In genomic region chr11:6418199-6418957, GRCh38 we compare ENCODE assay signal across 8 cellular contexts. TPM values are rescaled to one million over a fixed set of nuclear protein-coding genes. Genes with fewer than 3 reads are reported as not detected.
DNase-seq lines count a peak whose midpoint lies in the region; ATAC-seq and FAIRE-seq lines count a peak whose summit lies in the region.

No MANE protein-coding gene starts in this region.

- no peaks in the 10 kb centered on the region for H3K27me3 ChIP-seq in naive thymus-derived CD4-positive, alpha-beta T cell (ENCODE audit: control insufficient read depth in 2 of 2, insufficient read depth in 2 of 2, low read length in 2 of 2)

- peaks cover 3% of the 10 kb centered on the region for H3K36me3 Mint-ChIP-seq in effector memory CD8-positive, alpha-beta T cell (ENCODE audit: insufficient read depth)
- peaks cover 0 to under 1% (median 0%) of the 10 kb centered on the region in 5 donors for H3K36me3 Mint-ChIP-seq in naive thymus-derived CD4-positive, alpha-beta T cell

- FAIRE-seq in HTR-8/SVneo (lab: Jason Lieb, UNC): peak; percentile 58

- H3K4me1 ChIP-seq in naive thymus-derived CD4-positive, alpha-beta T cell (ENCODE audit: control insufficient read depth in 2 of 2, insufficient read depth in 2 of 2, low read length in 2 of 2): peaks cover 27 to 49% of the 10 kb centered on the region in 2 donors

- H3K27ac Mint-ChIP-seq in effector memory CD8-positive, alpha-beta T cell: no peak overlapping the region
- no peak overlapping the region for H3K27ac Mint-ChIP-seq in naive thymus-derived CD4-positive, alpha-beta T cell

- intact Hi-C loops in naive thymus-derived CD4-positive, alpha-beta T cell (cut with micrococcal nuclease): loop anchor here (1.0 to 10.0 kb wide), 4 partner anchors 16 to 326 kb away; no protein-coding TSS in a partner anchor

- H3K27me3 Mint-ChIP-seq in effector memory CD8-positive, alpha-beta T cell: peaks cover 18 to 19% of the 10 kb centered on the region in 2 donors
- peaks cover 0 to 29% (median 5%) of the 10 kb centered on the region in 5 donors for H3K27me3 Mint-ChIP-seq in naive thymus-derived CD4-positive, alpha-beta T cell

- peak; percentile 22 for ATAC-seq in effector memory CD8-positive, alpha-beta T cell (replicated peaks)
- ATAC-seq in naive thymus-derived CD4-positive, alpha-beta T cell: no peak
- no peak for ATAC-seq in HG02840 (IDR thresholded peaks at IDR 0.05; ENCODE audit: low FRiP score, unreplicated experiment)

- in situ Hi-C loops in G401 (cut with HindIII; ENCODE audit: low sequenced_read_pairs): no loop called here

- DNase-seq in G401 (ENCODE audit: low spot score) (peak; percentile 58), HTR-8/SVneo (ENCODE audit: insufficient read length, low spot score) (peak; percentile 22), HT-29 (ENCODE audit: low spot score) (no peak), NCI-H1436 treated with DMSO at 0.1 percent for 48 hours (lab: John Stamatoyannopoulos, UW) (no peak)
- peak in 1 of 3 experiments; percentile 12 for DNase-seq in effector memory CD8-positive, alpha-beta T cell
- peak in 2 of 9 donors; percentile 27 to 30 for DNase-seq in naive thymus-derived CD4-positive, alpha-beta T cell
- DNase-seq in stimulated activated CD4-positive, alpha-beta T cell treated with anti-CD3 and anti-CD28 coated beads, Interleukin-4, amount 100 ng/mL, for 24 hours: no peak

- POLR2A ChIA-PET in naive thymus-derived CD4-positive, alpha-beta T cell (lab: Charles Lee): interaction anchor here (0.6 to 23.8 kb wide), 18 partner anchors 9 to 327 kb away, joined by 3 to 525 read pairs (median 6); partner anchors contain the start of genes ARFIP2, RRP8, SMPD1 and TIMM10B

- no peak overlapping the region for H3K4me3 Mint-ChIP-seq in effector memory CD8-positive, alpha-beta T cell
- no peak overlapping the region for H3K4me3 Mint-ChIP-seq in naive thymus-derived CD4-positive, alpha-beta T cell

- H3K9me3 Mint-ChIP-seq in effector memory CD8-positive, alpha-beta T cell: no peaks in the 10 kb centered on the region
- no peaks in the 10 kb centered on the region for H3K9me3 Mint-ChIP-seq in naive thymus-derived CD4-positive, alpha-beta T cell

- H3K27ac ChIP-seq in naive thymus-derived CD4-positive, alpha-beta T cell (ENCODE audit: low read depth, low read length): peak overlapping the region; percentile 92

- CTCF ChIA-PET in naive thymus-derived CD4-positive, alpha-beta T cell (lab: Charles Lee): interaction anchor here (0.6 to 4.9 kb wide), 11 partner anchors 12 to 167 kb away, joined by 3 to 30 read pairs (median 6); partner anchors contain the start of genes HPX and SMPD1

- peaks cover 0 to 5% (median 0%) of the 10 kb centered on the region in 3 experiments for H3K36me3 ChIP-seq in naive thymus-derived CD4-positive, alpha-beta T cell (ENCODE audit: control insufficient read depth in 2 of 3, insufficient read depth in 3 of 3, low read length in 3 of 3)

- H3K4me1 Mint-ChIP-seq in effector memory CD8-positive, alpha-beta T cell (ENCODE audit: low read depth in 2 of 2): peaks cover 2 to 4% of the 10 kb centered on the region in 2 donors
- H3K4me1 Mint-ChIP-seq in naive thymus-derived CD4-positive, alpha-beta T cell: peaks cover 4 to 18% (median 14%) of the 10 kb centered on the region in 7 donors

- H3K9me3 ChIP-seq in naive thymus-derived CD4-positive, alpha-beta T cell (ENCODE audit: control insufficient read depth in 2 of 3, low read length in 3 of 3): no peaks in the 10 kb centered on the region

- H3K4me3 ChIP-seq in naive thymus-derived CD4-positive, alpha-beta T cell (ENCODE audit: low read length): peak overlapping the region; percentile 79

RNA-seq across cellular contexts. Expression of gene APBB1, which starts 0.5 kb away (rescaled TPM):
- 41.4 and 44.6 TPM in 2 replicates for total RNA-seq in G401 (2014; rRNA removed; shearing (Covaris generic))
- total RNA-seq in naive thymus-derived CD4-positive, alpha-beta T cell: 100 to 1,000 TPM in 3 of 5 experiments, 10 to 100 TPM in 2; 46.9 to 188 (median 154) TPM
- 100 to 1,000 TPM; 173 to 293 TPM for polyA plus RNA-seq in naive thymus-derived CD4-positive, alpha-beta T cell
- total RNA-seq in HT-29 (2014; rRNA removed; shearing (Covaris generic)): 0.15 and 0.21 TPM in 2 replicates

RNA-seq across cellular contexts. Expression of gene HPX, which starts 22.4 kb away (rescaled TPM):
- not detected in 2 replicates for total RNA-seq in G401 (2014; rRNA removed; shearing (Covaris generic))
- total RNA-seq in naive thymus-derived CD4-positive, alpha-beta T cell: 1 to 10 TPM in 4 of 5 experiments, under 1 TPM in 1; 0.56 to 7.0 (median 1.7) TPM
- not detected for polyA plus RNA-seq in naive thymus-derived CD4-positive, alpha-beta T cell
- total RNA-seq in HT-29 (2014; rRNA removed; shearing (Covaris generic)): 0.25 TPM in 1 of 2 replicates, not detected in the other

RNA-seq across cellular contexts. Expression of gene SMPD1, which starts 28.1 kb away (rescaled TPM):
- 7.3 and 14.1 TPM in 2 replicates for total RNA-seq in G401 (2014; rRNA removed; shearing (Covaris generic))
- 10 to 100 TPM; 43.0 to 70.9 (median 55.4) TPM for total RNA-seq in naive thymus-derived CD4-positive, alpha-beta T cell
- 10 to 100 TPM; 34.5 to 36.5 TPM for polyA plus RNA-seq in naive thymus-derived CD4-positive, alpha-beta T cell
- total RNA-seq in HT-29 (2014; rRNA removed; shearing (Covaris generic)): 3.1 and 4.4 TPM in 2 replicates

RNA-seq across cellular contexts. Expression of gene TRIM3, which starts 55.4 kb away (rescaled TPM):
- 18.1 and 48.8 TPM in 2 replicates for total RNA-seq in G401 (2014; rRNA removed; shearing (Covaris generic))
- 10 to 100 TPM in 4 of 5 experiments, 1 to 10 TPM in 1; 8.1 to 20.7 (median 17.2) TPM for total RNA-seq in naive thymus-derived CD4-positive, alpha-beta T cell
- 1 to 10 TPM; 1.6 to 4.2 TPM for polyA plus RNA-seq in naive thymus-derived CD4-positive, alpha-beta T cell
- 34.5 and 37.9 TPM in 2 replicates for total RNA-seq in HT-29 (2014; rRNA removed; shearing (Covaris generic))

Comparison
In these comparisons a context has a peak if more than half of its experiments do, and no peak if none do; other contexts are left out.
1. DNase-seq: peak in G401 (single experiment) and HTR-8/SVneo (single experiment); none in HT-29 (single experiment), NCI-H1436 treated with DMSO at 0.1 percent for 48 hours (single experiment) and stimulated activated CD4-positive, alpha-beta T cell treated with anti-CD3 and anti-CD28 coated beads, Interleukin-4, amount 100 ng/mL, for 24 hours (single experiment).
2. RNA of gene APBB1, which starts 0.5 kb away (total RNA-seq): 46.9 to 188 TPM in naive thymus-derived CD4-positive, alpha-beta T cell and 41.4 to 44.6 TPM in G401; 0.15 to 0.21 TPM in HT-29; every median in the first group is over 10 times any median in the second.